Comparison of ENCODE assay signal across 16 cellular contexts in genomic region chr1:53733975-53734649, GRCh38. TPM values are rescaled to one million over a fixed set of nuclear protein-coding genes. Genes with fewer than 3 reads are reported as not detected.
DNase-seq lines count a peak whose midpoint lies in the region; ATAC-seq and TF ChIP-seq lines count a peak whose summit lies in the region.
"Had no signal": no experiment of that assay in that cellular context is flagged by ENCODE, and none has a peak within 500 bp of the region (broad histone marks: within the 10 kb centered on the region; RNA-seq: fewer than 3 reads in every experiment).

No MANE protein-coding gene starts in this region.

- H3K4me1 Mint-ChIP-seq in chondrocyte (ENCODE audit: low read depth) = peaks cover 85% of the 10 kb centered on the region

- no peaks in the 10 kb centered on the region for H3K36me3 Mint-ChIP-seq in chondrocyte (ENCODE audit: low read depth)
- H3K36me3 Mint-ChIP-seq: CD4-positive, alpha-beta memory T cell had no signal

- peak; percentile 50 for TF ChIP-seq CTCF in chondrocyte (IDR thresholded peaks at IDR 0.05)

- H3K4me3 Mint-ChIP-seq in chondrocyte (ENCODE audit: unreplicated experiment) = peak overlapping the region; percentile 66
- H3K4me3 Mint-ChIP-seq: activated T-cell treated with anti-CD3 and anti-CD28 coated beads, Interleukin-2, amount 50 U/mL, for 24 hours; CD4-positive, alpha-beta memory T cell had no signal

- H3K9me3 Mint-ChIP-seq in chondrocyte (ENCODE audit: low read depth) = no peaks in the 10 kb centered on the region
- H3K9me3 Mint-ChIP-seq: activated T-cell treated with anti-CD3 and anti-CD28 coated beads, Interleukin-2, amount 50 U/mL, for 24 hours; CD4-positive, alpha-beta memory T cell had no signal

- no peaks in the 10 kb centered on the region for H3K27me3 Mint-ChIP-seq in chondrocyte (ENCODE audit: low read depth)

- DNase-seq in Daoy (ENCODE audit: low read depth) (peak; percentile 87), M059J (ENCODE audit: low read depth) (peak; percentile 93), chondrocyte (ENCODE audit: low spot score) (no peak), renal cortical epithelial cell (ENCODE audit: low read depth) (peak; percentile 74), hippocampal formation (lab: John Stamatoyannopoulos, UW) (no peak), HT-29 (ENCODE audit: low spot score) (no peak), HUDEP-2 (lab: John Stamatoyannopoulos, UW; ENCODE audit: unreplicated experiment in 76 of 76) (no peak)
- DNase-seq: activated CD4-positive, CD25-positive, alpha-beta regulatory T cell treated with anti-CD3 and anti-CD28 coated beads, Interleukin-2, amount 50 U/mL, for 72 hours; activated T-cell treated with anti-CD3 and anti-CD28 coated beads, Interleukin-2, amount 50 U/mL, for 24 hours; amniotic stem cell; CD4-positive, alpha-beta memory T cell; dermis blood vessel endothelial cell; MV-4-11; SW 1271 had no signal

- no peak for ATAC-seq in HG02798 (IDR thresholded peaks at IDR 0.05; ENCODE audit: poor library complexity, unreplicated experiment)

- peak overlapping the region; percentile 97 for H3K27ac Mint-ChIP-seq in chondrocyte (ENCODE audit: unreplicated experiment)
- H3K27ac Mint-ChIP-seq: activated T-cell treated with anti-CD3 and anti-CD28 coated beads, Interleukin-2, amount 50 U/mL, for 24 hours; CD4-positive, alpha-beta memory T cell had no signal

RNA-seq across cellular contexts. Expression of gene GLIS1, which starts 4.9 kb away (rescaled TPM):
- 3.0 and 4.7 TPM in 2 replicates for total RNA-seq in Daoy (2014; rRNA removed; shearing (Covaris generic))
- 2.3 and 3.0 TPM in 2 replicates for total RNA-seq in M059J (2014; rRNA removed; shearing (Covaris generic))
- 17.3 to 36.2 TPM (median 17.4 TPM) in 3 replicates for total RNA-seq in chondrocyte
- 0.17 and 0.60 TPM in 2 replicates for total RNA-seq in renal cortical epithelial cell
- not detected in 2 replicates for total RNA-seq in HT-29 (2014; rRNA removed; shearing (Covaris generic))
- total RNA-seq: CD4-positive, alpha-beta memory T cell; dermis blood vessel endothelial cell; foreskin keratinocyte had no signal

Comparison
In these comparisons a context has a peak if more than half of its experiments do, and no peak if none do; other contexts are left out.
1. DNase-seq: peak in Daoy (single experiment), M059J (single experiment) and renal cortical epithelial cell (single experiment); none in chondrocyte (single experiment), hippocampal formation (0 of 2), HT-29 (single experiment) and HUDEP-2 (0 of 76).